ENCODE assay signal across 8 cellular contexts in the genomic region with DNA sequence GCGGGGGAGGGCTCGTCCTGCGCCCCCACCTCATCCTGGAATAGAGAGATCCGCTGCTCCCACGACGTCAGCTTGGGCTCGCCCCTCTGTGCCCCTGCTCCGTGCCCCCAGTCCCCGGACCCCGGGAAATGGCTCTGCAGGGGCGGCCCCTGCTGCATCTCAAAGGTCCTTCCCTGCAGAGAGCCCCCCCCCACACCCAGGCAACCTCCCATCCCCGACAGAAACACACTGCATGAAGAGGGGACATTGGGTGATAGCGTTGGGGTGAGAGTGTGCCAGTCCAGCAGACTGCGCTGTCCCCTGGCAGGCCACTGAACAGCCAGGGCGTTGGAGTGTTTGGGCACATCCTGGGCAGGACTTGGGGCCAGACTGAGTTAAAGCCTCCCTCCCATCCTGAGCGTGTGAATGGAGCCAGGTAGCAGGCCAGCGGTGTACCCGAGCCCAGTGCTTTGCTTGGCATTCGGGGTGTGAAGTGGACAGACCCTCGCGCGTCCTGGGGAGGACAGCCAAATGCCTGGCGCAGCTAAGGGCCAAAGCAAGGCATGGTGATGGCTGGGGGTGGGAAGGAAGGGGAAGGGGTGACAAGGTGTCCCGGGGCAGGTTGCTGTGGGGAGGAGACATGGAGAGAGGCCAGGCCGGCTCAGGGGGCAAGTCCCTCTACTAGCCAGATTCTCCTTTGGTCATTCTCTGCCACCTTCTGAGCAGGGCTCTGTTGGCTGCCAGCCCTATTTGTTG. TPM values are rescaled to one million over a fixed set of nuclear protein-coding genes. Genes with fewer than 3 reads are reported as not detected.
DNase-seq lines count a peak whose midpoint lies in the region; ATAC-seq and TF ChIP-seq lines count a peak whose summit lies in the region.

No MANE protein-coding gene starts in this region.

- TF ChIP-seq CTCF in astrocyte of the cerebellum (IDR thresholded peaks at IDR 0.05; ENCODE audit: low read depth, low read length, missing control alignments) (no peak), kidney epithelial cell (IDR thresholded peaks at IDR 0.05; ENCODE audit: insufficient read depth, low read length, poor library complexity, severe bottlenecking) (no peak)

- H3K36me3 ChIP-seq in kidney epithelial cell (ENCODE audit: control insufficient read depth, insufficient read depth, low read length), result no peaks in the 10 kb centered on the region
- H3K36me3 ChIP-seq in stomach smooth muscle (ENCODE audit: control insufficient read depth in 2 of 2, insufficient read depth in 2 of 2, low read length in 2 of 2), result no peaks in the 10 kb centered on the region

- H3K4me3 ChIP-seq in astrocyte of the cerebellum (ENCODE audit: low read depth, low read length), result peak overlapping the region; percentile 64
- H3K4me3 ChIP-seq in kidney epithelial cell (ENCODE audit: low read depth, low read length), result peak overlapping the region; percentile 59
- peak overlapping the region; percentile 43 to 76 for H3K4me3 ChIP-seq in stomach smooth muscle (ENCODE audit: low read length in 2 of 2)

- ATAC-seq in GM19023 (IDR thresholded peaks at IDR 0.05; ENCODE audit: unreplicated experiment), result no peak

- in situ Hi-C loops in astrocyte of the cerebellum (cut with HindIII; ENCODE audit: low sequenced_read_pairs), result no loop called here

- H3K4me1 ChIP-seq in stomach smooth muscle (ENCODE audit: control insufficient read depth, insufficient read depth, low read length), result peaks cover 13% of the 10 kb centered on the region

- no peaks in the 10 kb centered on the region for H3K9me3 ChIP-seq in stomach smooth muscle (ENCODE audit: control insufficient read depth in 2 of 2, low read length in 2 of 2)

- DNase-seq in NCI-H748 (lab: John Stamatoyannopoulos, UW; ENCODE audit: unreplicated experiment), result peak; percentile 19
- no peak for DNase-seq in NCI-H748 treated with DMSO at 0.1 percent for 48 hours (lab: John Stamatoyannopoulos, UW)
- DNase-seq in astrocyte of the cerebellum (ENCODE audit: low read depth), result no peak
- DNase-seq in kidney epithelial cell (ENCODE audit: low read depth), result no peak
- no peak for DNase-seq in NCI-H2029 treated with DMSO at 0.1 percent for 48 hours (lab: John Stamatoyannopoulos, UW)
- no peak for DNase-seq in cortex of kidney (lab: John Stamatoyannopoulos, UW)

- no peak overlapping the region for H3K27ac ChIP-seq in stomach smooth muscle (ENCODE audit: low read length)

- peak overlapping the region; percentile 42 to 51 for H3K9ac ChIP-seq in stomach smooth muscle (ENCODE audit: low read length in 2 of 2)

- peaks cover 2% of the 10 kb centered on the region for H3K27me3 ChIP-seq in kidney epithelial cell (ENCODE audit: control insufficient read depth, insufficient read depth, low read length)
- H3K27me3 ChIP-seq in stomach smooth muscle (ENCODE audit: control insufficient read depth in 1 of 2, insufficient read depth in 2 of 2, low read length in 2 of 2), result peaks cover 2 to 17% of the 10 kb centered on the region in 2 donors

RNA-seq across cellular contexts. Expression of gene ETNK2, which starts 0.6 kb away (rescaled TPM):
- total RNA-seq in kidney epithelial cell, result 19.0 and 29.5 TPM in 2 replicates

RNA-seq across cellular contexts. Expression of gene REN, which starts 13.7 kb away (rescaled TPM):
- total RNA-seq in kidney epithelial cell, result 5.2 and 9.1 TPM in 2 replicates

RNA-seq across cellular contexts. Expression of gene KISS1, which starts 43.8 kb away (rescaled TPM):
- 3.9 and 8.8 TPM in 2 replicates for total RNA-seq in kidney epithelial cell
